8 cellular contexts compared by ENCODE assay signal in the genomic region with DNA sequence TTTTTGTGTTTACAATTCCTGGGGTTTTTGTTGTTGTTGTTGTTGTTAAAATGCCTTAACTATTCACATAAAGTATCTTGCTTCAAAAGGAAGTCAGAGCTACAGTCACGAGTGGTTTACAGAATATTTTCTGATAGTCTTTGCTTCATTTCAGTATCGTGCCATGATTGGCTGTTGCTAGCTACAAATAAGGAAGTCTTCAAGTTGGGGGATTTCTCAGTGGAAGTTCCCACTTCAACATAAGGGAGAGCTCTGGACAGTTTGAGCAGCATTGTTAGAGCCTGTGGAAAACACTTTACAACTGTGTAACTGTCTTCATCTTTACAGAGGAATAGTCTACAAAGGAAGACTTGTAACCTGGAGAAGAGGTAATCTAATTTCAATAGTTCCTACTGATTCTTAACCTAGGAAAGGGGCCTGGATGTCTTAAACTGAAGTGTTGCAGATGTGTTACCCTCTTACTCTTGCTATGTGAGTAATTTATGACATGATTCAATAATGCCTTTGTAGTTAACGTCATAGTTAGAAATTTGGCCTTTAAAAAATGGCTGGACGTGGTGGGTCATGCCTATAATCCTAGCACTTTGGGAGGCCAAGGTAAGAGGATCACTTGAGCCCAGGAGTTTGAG. TPM values are rescaled to one million over a fixed set of nuclear protein-coding genes. Genes with fewer than 3 reads are reported as not detected.
A peak's percentile ranks its signal among the peaks of the same experiment; 100 is the strongest.
DNase-seq lines count a peak whose midpoint lies in the region; ATAC-seq and TF ChIP-seq lines count a peak whose summit lies in the region.

No MANE protein-coding gene starts in this region.

- H3K27me3 Mint-ChIP-seq in activated naive CD8-positive, alpha-beta T cell: no peaks in the 10 kb centered on the region

- no peak for TF ChIP-seq EP300 in upper lobe of left lung (IDR thresholded peaks at IDR 0.05)

- H3K4me3 ChIP-seq in kidney epithelial cell (ENCODE audit: low read depth, low read length): no peak overlapping the region
- peak overlapping the region in 3 of 4 donors; percentile 13 to 39 (median 31) for H3K4me3 ChIP-seq in upper lobe of left lung

- no peaks in the 10 kb centered on the region for H3K9me3 ChIP-seq in upper lobe of left lung

- TF ChIP-seq CTCF in kidney epithelial cell (IDR thresholded peaks at IDR 0.05; ENCODE audit: insufficient read depth, low read length, poor library complexity, severe bottlenecking): no peak
- no peak for TF ChIP-seq CTCF in upper lobe of left lung (IDR thresholded peaks at IDR 0.05)

- H3K27ac ChIP-seq in upper lobe of left lung: peak overlapping the region; percentile 53 to 84 (median 72)

- H3K4me1 Mint-ChIP-seq in activated naive CD8-positive, alpha-beta T cell (ENCODE audit: low read depth): peaks cover 53% of the 10 kb centered on the region

- no peaks in the 10 kb centered on the region for H3K9me3 Mint-ChIP-seq in activated naive CD8-positive, alpha-beta T cell (ENCODE audit: low read depth)

- H3K27ac Mint-ChIP-seq in activated naive CD8-positive, alpha-beta T cell: peak overlapping the region; percentile 98

- H3K4me3 Mint-ChIP-seq in activated naive CD8-positive, alpha-beta T cell: peak overlapping the region; percentile 91

- ATAC-seq in GM21381 (IDR thresholded peaks at IDR 0.05; ENCODE audit: unreplicated experiment): peak; percentile 75
- ATAC-seq in upper lobe of left lung (ENCODE audit: low FRiP score in 2 of 2): peak; percentile 75 to 89

- H3K36me3 Mint-ChIP-seq in activated naive CD8-positive, alpha-beta T cell: peaks cover 6% of the 10 kb centered on the region

- H3K4me1 ChIP-seq in upper lobe of left lung: peaks cover 22 to 62% (median 37%) of the 10 kb centered on the region in 4 donors

- TF ChIP-seq POLR2A in GM10847 (IDR thresholded peaks at IDR 0.05; ENCODE audit: extremely low read depth, insufficient read length): peak; percentile 38
- TF ChIP-seq POLR2A in upper lobe of left lung (IDR thresholded peaks at IDR 0.05): peak in 2 of 4 donors; percentile 33 to 70

- H3K27me3 ChIP-seq in kidney epithelial cell (ENCODE audit: control insufficient read depth, insufficient read depth, low read length) (no peaks in the 10 kb centered on the region), upper lobe of left lung (no peaks in the 10 kb centered on the region)

- DNase-seq in HT-29 (ENCODE audit: low spot score): peak; percentile 77
- DNase-seq in kidney epithelial cell (ENCODE audit: low read depth): peak; percentile 65
- DNase-seq in upper lobe of left lung: peak in 1 of 2 donors; percentile 48
- DNase-seq in NCI-H1436 treated with DMSO at 0.1 percent for 48 hours (lab: John Stamatoyannopoulos, UW): no peak
- DNase-seq in RPMI8226: no peak

- H3K36me3 ChIP-seq in kidney epithelial cell (ENCODE audit: control insufficient read depth, insufficient read depth, low read length) (no peaks in the 10 kb centered on the region), upper lobe of left lung (no peaks in the 10 kb centered on the region)

- WGBS in upper lobe of left lung, 2 donors: 16 to 24% methylated on average over 4 of the region's 4 CpGs

RNA-seq across cellular contexts. Expression of a gene that starts 23.4 kb away (rescaled TPM):
- total RNA-seq in HT-29 (2014; rRNA removed; shearing (Covaris generic)): 52.2 and 55.8 TPM in 2 replicates
- total RNA-seq in kidney epithelial cell (33.6 and 43.1 TPM in 2 replicates), upper lobe of left lung (100 to 1,000 TPM in 2 of 6 donors, 10 to 100 TPM in 4; 41.9 to 214 (median 75.0) TPM)

Comparison
In these comparisons a context has a peak if more than half of its experiments do, and no peak if none do; other contexts are left out.
1. DNase-seq: peak in HT-29 (single experiment) and kidney epithelial cell (single experiment); none in NCI-H1436 treated with DMSO at 0.1 percent for 48 hours (single experiment) and RPMI8226 (single experiment).